In the genomic region with DNA sequence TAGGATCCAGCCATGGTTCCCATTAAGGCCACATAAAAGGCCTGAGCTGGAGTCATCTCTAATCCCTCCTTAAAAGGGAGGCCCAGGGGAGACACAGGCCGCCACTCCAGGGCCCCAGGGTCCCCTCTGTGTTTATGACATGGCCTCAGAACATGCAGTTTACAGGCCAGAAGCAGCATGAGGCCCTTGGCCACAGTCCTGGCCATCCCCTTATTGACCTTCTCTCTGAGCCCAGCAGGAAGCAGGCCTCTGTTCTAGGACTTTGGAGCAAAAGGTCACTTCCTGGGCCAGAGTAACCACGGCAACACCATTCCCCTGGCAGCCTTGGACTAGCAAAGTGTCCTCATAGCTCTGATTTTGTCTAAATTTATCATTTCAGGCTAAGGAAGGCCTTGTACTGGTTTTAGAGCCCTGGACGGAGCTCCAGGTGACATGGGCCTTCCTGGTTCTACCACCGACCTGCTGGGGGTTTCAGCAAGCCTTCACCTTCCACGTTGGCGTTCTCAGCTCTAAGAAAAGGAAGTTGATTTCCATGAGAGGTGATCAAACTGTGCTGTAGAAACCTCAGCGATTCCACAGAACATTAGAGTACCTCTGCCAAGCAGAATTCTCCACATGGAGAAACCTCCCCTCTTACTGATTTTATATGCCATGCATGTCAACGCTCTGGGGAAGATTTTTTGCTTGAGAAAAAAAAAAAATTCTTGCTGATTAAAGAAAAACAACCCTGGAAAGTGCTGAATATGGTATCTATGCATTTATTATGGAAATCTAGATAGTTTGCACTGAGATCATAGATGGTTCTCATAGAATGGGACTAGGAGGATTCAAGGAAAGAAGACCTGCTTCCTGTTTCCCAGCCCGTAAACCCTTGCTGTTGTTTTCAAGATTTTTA, we compare ENCODE assay signal across 10 cellular contexts. TPM values are rescaled to one million over a fixed set of nuclear protein-coding genes. Genes with fewer than 3 reads are reported as not detected.
DNase-seq lines count a peak whose midpoint lies in the region; ATAC-seq and TF ChIP-seq lines count a peak whose summit lies in the region.
"Had no signal": no experiment of that assay in that cellular context is flagged by ENCODE, and none has a peak within 500 bp of the region (broad histone marks: within the 10 kb centered on the region; RNA-seq: fewer than 3 reads in every experiment).

No MANE protein-coding gene starts in this region.

- no peak overlapping the region for H3K4me3 Mint-ChIP-seq in activated naive CD8-positive, alpha-beta T cell treated with anti-CD3 and anti-CD28 coated beads, Interleukin-2, amount 10 ng/mL, durations not matched to agents 7 days and 5 days
- H3K4me3 Mint-ChIP-seq in activated naive CD8-positive, alpha-beta T cell treated with anti-CD3 and anti-CD28 coated beads, Interleukin-2, amount 50 U/mL, for 24 hours = no peak overlapping the region
- H3K4me3 Mint-ChIP-seq in neural crest cell = peak overlapping the region; percentile 68
- H3K4me3 Mint-ChIP-seq in CD8-positive, alpha-beta T cell = no peak overlapping the region
- H3K4me3 Mint-ChIP-seq: CD4-positive, alpha-beta T cell had no signal

- no peak overlapping the region for H2AFZ ChIP-seq in fibroblast of lung (ENCODE audit: low read length)

- H3K4me3 ChIP-seq in fibroblast of lung (replicated peaks in 1 of 4; ENCODE audit: control extremely low read depth in 1 of 4, insufficient read depth in 1 of 4, low read depth in 3 of 4, low read length in 4 of 4) = no peak overlapping the region
- no peak overlapping the region for H3K4me3 ChIP-seq in CD8-positive, alpha-beta T cell (ENCODE audit: low read depth, low read length)

- no peak overlapping the region for H3K27ac Mint-ChIP-seq in activated naive CD8-positive, alpha-beta T cell treated with anti-CD3 and anti-CD28 coated beads, Interleukin-2, amount 10 ng/mL, durations not matched to agents 7 days and 5 days
- no peak overlapping the region for H3K27ac Mint-ChIP-seq in activated naive CD8-positive, alpha-beta T cell treated with anti-CD3 and anti-CD28 coated beads, Interleukin-2, amount 50 U/mL, for 24 hours
- peak overlapping the region; percentile 95 for H3K27ac Mint-ChIP-seq in neural crest cell (ENCODE audit: unreplicated experiment)
- H3K27ac Mint-ChIP-seq in CD8-positive, alpha-beta T cell = no peak overlapping the region
- H3K27ac Mint-ChIP-seq: CD4-positive, alpha-beta T cell had no signal

- no peaks in the 10 kb centered on the region for H3K9me3 ChIP-seq in fibroblast of lung (ENCODE audit: control insufficient read depth, insufficient read depth, low read depth, low read length)
- H3K9me3 ChIP-seq in CD8-positive, alpha-beta T cell (ENCODE audit: low read length) = no peaks in the 10 kb centered on the region

- POLR2A ChIA-PET in activated naive CD8-positive, alpha-beta T cell treated with anti-CD3 and anti-CD28 coated beads, Interleukin-2, amount 10 ng/mL, durations not matched to agents 7 days and 5 days (lab: Charles Lee) = no interaction called here
- POLR2A ChIA-PET in CD8-positive, alpha-beta T cell (lab: Charles Lee) = no interaction called here

- no peaks in the 10 kb centered on the region for H3K9me3 Mint-ChIP-seq in activated naive CD8-positive, alpha-beta T cell treated with anti-CD3 and anti-CD28 coated beads, Interleukin-2, amount 10 ng/mL, durations not matched to agents 7 days and 5 days
- no peaks in the 10 kb centered on the region for H3K9me3 Mint-ChIP-seq in activated naive CD8-positive, alpha-beta T cell treated with anti-CD3 and anti-CD28 coated beads, Interleukin-2, amount 50 U/mL, for 24 hours
- peaks cover 3% of the 10 kb centered on the region for H3K9me3 Mint-ChIP-seq in neural crest cell
- H3K9me3 Mint-ChIP-seq in CD8-positive, alpha-beta T cell = no peaks in the 10 kb centered on the region
- H3K9me3 Mint-ChIP-seq: CD4-positive, alpha-beta T cell had no signal

- H3K4me2 ChIP-seq in fibroblast of lung (ENCODE audit: extremely low read depth, insufficient read depth, low read length) = no peak overlapping the region

- peaks cover 7% of the 10 kb centered on the region for H3K4me1 Mint-ChIP-seq in activated naive CD8-positive, alpha-beta T cell treated with anti-CD3 and anti-CD28 coated beads, Interleukin-2, amount 10 ng/mL, durations not matched to agents 7 days and 5 days
- H3K4me1 Mint-ChIP-seq in activated naive CD8-positive, alpha-beta T cell treated with anti-CD3 and anti-CD28 coated beads, Interleukin-2, amount 50 U/mL, for 24 hours = peaks cover 20% of the 10 kb centered on the region
- peaks cover 89% of the 10 kb centered on the region for H3K4me1 Mint-ChIP-seq in neural crest cell
- peaks cover 2% of the 10 kb centered on the region for H3K4me1 Mint-ChIP-seq in CD8-positive, alpha-beta T cell (ENCODE audit: low read depth)

- H3K27me3 Mint-ChIP-seq in activated naive CD8-positive, alpha-beta T cell treated with anti-CD3 and anti-CD28 coated beads, Interleukin-2, amount 10 ng/mL, durations not matched to agents 7 days and 5 days = peaks cover 3% of the 10 kb centered on the region
- no peaks in the 10 kb centered on the region for H3K27me3 Mint-ChIP-seq in activated naive CD8-positive, alpha-beta T cell treated with anti-CD3 and anti-CD28 coated beads, Interleukin-2, amount 50 U/mL, for 24 hours
- H3K27me3 Mint-ChIP-seq in neural crest cell (ENCODE audit: low read depth) = no peaks in the 10 kb centered on the region
- H3K27me3 Mint-ChIP-seq in CD8-positive, alpha-beta T cell (ENCODE audit: low read depth) = no peaks in the 10 kb centered on the region
- H3K27me3 Mint-ChIP-seq: CD4-positive, alpha-beta T cell had no signal

- CTCF ChIA-PET in CD8-positive, alpha-beta T cell (lab: Charles Lee) = interaction anchor here (0.6 kb wide), 1 partner anchor 48 kb away, joined by 3 read pairs; no protein-coding TSS in a partner anchor

- H3K4me1 ChIP-seq in fibroblast of lung (ENCODE audit: control insufficient read depth, extremely low read depth, insufficient read depth, low read length) = peaks cover 44% of the 10 kb centered on the region
- H3K4me1 ChIP-seq in CD8-positive, alpha-beta T cell (ENCODE audit: insufficient read depth, low read length) = no peaks in the 10 kb centered on the region

- H4K20me1 ChIP-seq in fibroblast of lung (ENCODE audit: control insufficient read depth, extremely low read depth, insufficient read depth, low read length) = no peaks in the 10 kb centered on the region

- no peaks in the 10 kb centered on the region for H3K36me3 Mint-ChIP-seq in activated naive CD8-positive, alpha-beta T cell treated with anti-CD3 and anti-CD28 coated beads, Interleukin-2, amount 10 ng/mL, durations not matched to agents 7 days and 5 days
- H3K36me3 Mint-ChIP-seq in activated naive CD8-positive, alpha-beta T cell treated with anti-CD3 and anti-CD28 coated beads, Interleukin-2, amount 50 U/mL, for 24 hours (ENCODE audit: low read depth) = no peaks in the 10 kb centered on the region
- H3K36me3 Mint-ChIP-seq in neural crest cell (ENCODE audit: low read depth) = peaks cover 2% of the 10 kb centered on the region
- H3K36me3 Mint-ChIP-seq in CD8-positive, alpha-beta T cell = no peaks in the 10 kb centered on the region

- DNase-seq in activated naive CD8-positive, alpha-beta T cell treated with anti-CD3 and anti-CD28 coated beads, Interleukin-2, amount 10 ng/mL, durations not matched to agents 7 days and 5 days = peak; percentile 17
- DNase-seq in activated naive CD8-positive, alpha-beta T cell treated with anti-CD3 and anti-CD28 coated beads, Interleukin-2, amount 50 U/mL, for 24 hours = no peak
- DNase-seq in fibroblast of lung (ENCODE audit: low read depth in 2 of 2) (peak in 1 of 2 donors; percentile 91), neural crest cell (ENCODE audit: low read depth, low spot score) (no peak), NCI-H2227 (lab: John Stamatoyannopoulos, UW; ENCODE audit: unreplicated experiment) (no peak), GM20000 (ENCODE audit: low spot score) (no peak)
- DNase-seq in CD8-positive, alpha-beta T cell = no peak
- DNase-seq: SHP77 treated with DMSO at 0.1 percent for 48 hours had no signal

- H3K79me2 ChIP-seq in fibroblast of lung (ENCODE audit: control insufficient read depth, insufficient read depth, low read length) = no peaks in the 10 kb centered on the region

- no peak for ATAC-seq in activated naive CD8-positive, alpha-beta T cell treated with anti-CD3 and anti-CD28 coated beads, Interleukin-2, amount 10 ng/mL, durations not matched to agents 7 days and 5 days (ENCODE audit: low read depth)
- no peak for ATAC-seq in activated naive CD8-positive, alpha-beta T cell treated with anti-CD3 and anti-CD28 coated beads, Interleukin-2, amount 50 U/mL, for 24 hours
- no peak for ATAC-seq in CD8-positive, alpha-beta T cell
- no peak for ATAC-seq in HG02973 (IDR thresholded peaks at IDR 0.05; ENCODE audit: unreplicated experiment)

- peak overlapping the region; percentile 9 for H3K9ac ChIP-seq in fibroblast of lung (ENCODE audit: insufficient read depth, low read length)

- H3K27me3 ChIP-seq in fibroblast of lung (ENCODE audit: control insufficient read depth, insufficient read depth, low read length) = no peaks in the 10 kb centered on the region
- no peaks in the 10 kb centered on the region for H3K27me3 ChIP-seq in CD8-positive, alpha-beta T cell (ENCODE audit: insufficient read depth, low read length)

- H3K27ac ChIP-seq in fibroblast of lung (ENCODE audit: insufficient read depth, low read length) = peak overlapping the region; percentile 41
- no peak overlapping the region for H3K27ac ChIP-seq in CD8-positive, alpha-beta T cell (ENCODE audit: low read depth, low read length)

- intact Hi-C loops in CD8-positive, alpha-beta T cell (cut with DNase I, micrococcal nuclease) = no loop called here

- no peak for TF ChIP-seq CTCF in fibroblast of lung (conservative IDR thresholded peaks at IDR 0.05 in 1 of 2, IDR thresholded peaks at IDR 0.05 in 1 of 2; ENCODE audit: low read depth in 1 of 2, low read length in 2 of 2)
- TF ChIP-seq CTCF in neural crest cell (conservative IDR thresholded peaks at IDR 0.05) = no peak
- TF ChIP-seq CTCF in CD8-positive, alpha-beta T cell (IDR thresholded peaks at IDR 0.05) = no peak
- TF ChIP-seq CTCF in GM20000 (IDR thresholded peaks at IDR 0.05; ENCODE audit: extremely low read depth, missing control alignments) = no peak

- no peaks in the 10 kb centered on the region for H3K36me3 ChIP-seq in fibroblast of lung (ENCODE audit: control insufficient read depth, insufficient read depth, low read length)
- no peaks in the 10 kb centered on the region for H3K36me3 ChIP-seq in CD8-positive, alpha-beta T cell (ENCODE audit: insufficient read depth, low read length)

RNA-seq across cellular contexts. Expression of a gene that starts 53.7 kb away (rescaled TPM):
- total RNA-seq in activated naive CD8-positive, alpha-beta T cell treated with anti-CD3 and anti-CD28 coated beads, Interleukin-2, amount 10 ng/mL, durations not matched to agents 7 days and 5 days = 10 to 100 TPM; 13.8 to 14.8 TPM
- total RNA-seq in fibroblast of lung (32.4 and 38.1 TPM in 2 replicates), neural crest cell (19.4 and 19.6 TPM in 2 replicates)
- 17.8 and 21.6 TPM in 2 replicates for polyA plus RNA-seq in fibroblast of lung
- 23.7 and 27.9 TPM in 2 replicates for polyA plus RNA-seq in fibroblast of lung (2012)
- 29.4 and 34.9 TPM in 2 replicates for polyA minus RNA-seq in fibroblast of lung (ENCODE audit: low replicate concordance)
- 1 to 10 TPM; 3.3 to 6.9 TPM for total RNA-seq in CD8-positive, alpha-beta T cell
